ENCODE assay signal across 29 cellular contexts in the genomic region with DNA sequence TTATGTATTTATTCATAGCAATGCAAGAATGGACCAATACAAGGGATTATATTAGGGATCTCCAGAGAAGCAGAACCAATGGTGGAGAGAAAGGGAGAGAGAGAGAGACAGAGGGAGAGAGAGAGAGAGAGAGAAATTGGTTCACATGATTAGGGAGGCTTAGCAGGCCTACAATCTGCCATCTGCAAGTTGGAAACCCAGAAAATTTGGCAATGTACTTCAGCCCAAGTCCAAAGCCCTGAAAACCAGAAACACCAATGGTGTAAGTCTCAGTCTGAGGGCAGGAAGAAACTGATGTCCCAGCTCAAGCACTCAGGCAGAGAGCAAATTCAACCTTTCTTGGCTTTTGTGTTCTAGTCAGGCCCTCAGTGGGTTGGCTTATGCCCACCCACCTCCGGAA. TPM values are rescaled to one million over a fixed set of nuclear protein-coding genes. Genes with fewer than 3 reads are reported as not detected.
"Had no signal": no experiment of that assay in that cellular context is flagged by ENCODE, and none has a peak within 500 bp of the region (broad histone marks: within the 10 kb centered on the region; RNA-seq: fewer than 3 reads in every experiment).

No MANE protein-coding gene starts in this region.

- H3K4me1 Mint-ChIP-seq: naive thymus-derived CD8-positive, alpha-beta T cell; nephron progenitor cell; neural crest cell; stimulated activated memory B cell treated with anti-CD40 and anti-IgM and Interleukin-4, amounts not matched to agents 10 μg/mL and 1 μg/mL and 100 μg/mL, for 72 hours had no signal

- H3K36me3 ChIP-seq: neutrophil, pancreas, spleen, stomach, thoracic aorta, thyroid gland, tibial nerve, upper lobe of left lung, vagina had no signal

- ATAC-seq: naive thymus-derived CD8-positive, alpha-beta T cell; natural killer cell treated with Interleukin-12 subunit alpha and Interleukin-12 subunit beta and Interleukin-15 and Interleukin-18, amount 100 ng/mL, for 72 hours; pancreas; psoas muscle; right cardiac atrium; sciatic nerve; stimulated activated memory B cell treated with anti-CD40 and anti-IgM and Interleukin-4, amounts not matched to agents 10 μg/mL and 1 μg/mL and 100 μg/mL, for 72 hours had no signal

- H3K27me3 ChIP-seq: neutrophil, stomach, thyroid gland, tibial nerve, upper lobe of left lung, vagina had no signal

- H3K27ac Mint-ChIP-seq: naive thymus-derived CD8-positive, alpha-beta T cell; natural killer cell treated with Interleukin-12 subunit alpha and Interleukin-12 subunit beta and Interleukin-15 and Interleukin-18, amount 100 ng/mL, for 72 hours; nephron progenitor cell; stimulated activated memory B cell treated with anti-CD40 and anti-IgM and Interleukin-4, amounts not matched to agents 10 μg/mL and 1 μg/mL and 100 μg/mL, for 72 hours; stimulated activated naive CD8-positive, alpha-beta T cell treated with anti-CD3 and anti-CD28 coated beads, Interleukin-15, Interleukin-2, amounts not matched to agents 100 ng/mL and 50 ng/mL, for 24 hours had no signal

- H3K27ac ChIP-seq: neutrophil, pancreas, psoas muscle, skin epidermis, spleen, stomach, thoracic aorta, thyroid gland, tibial nerve, upper lobe of left lung, vagina had no signal

- H3K4me3 Mint-ChIP-seq: naive thymus-derived CD8-positive, alpha-beta T cell; natural killer cell treated with Interleukin-12 subunit alpha and Interleukin-12 subunit beta and Interleukin-15 and Interleukin-18, amount 100 ng/mL, for 72 hours; nephron progenitor cell; neural crest cell; stimulated activated memory B cell treated with anti-CD40 and anti-IgM and Interleukin-4, amounts not matched to agents 10 μg/mL and 1 μg/mL and 100 μg/mL, for 72 hours; stimulated activated naive CD8-positive, alpha-beta T cell treated with anti-CD3 and anti-CD28 coated beads, Interleukin-15, Interleukin-2, amounts not matched to agents 100 ng/mL and 50 ng/mL, for 24 hours had no signal

- H3K4me1 ChIP-seq: pancreas, psoas muscle, spleen, stomach, thyroid gland, tibial nerve, upper lobe of left lung, vagina had no signal

- H3K36me3 Mint-ChIP-seq: naive thymus-derived CD8-positive, alpha-beta T cell; stimulated activated memory B cell treated with anti-CD40 and anti-IgM and Interleukin-4, amounts not matched to agents 10 μg/mL and 1 μg/mL and 100 μg/mL, for 72 hours had no signal

- H3K9me3 ChIP-seq: neutrophil, pancreas, psoas muscle, thoracic aorta, thyroid gland, vagina had no signal

- H3K4me3 ChIP-seq: pancreas, psoas muscle, skin epidermis, smooth muscle cell, spleen, stomach, thoracic aorta, thyroid gland, tibial nerve, upper lobe of left lung, vagina had no signal

- H3K9me3 Mint-ChIP-seq: natural killer cell treated with Interleukin-12 subunit alpha and Interleukin-12 subunit beta and Interleukin-15 and Interleukin-18, amount 100 ng/mL, for 72 hours; neural crest cell; stimulated activated naive CD8-positive, alpha-beta T cell treated with anti-CD3 and anti-CD28 coated beads, Interleukin-15, Interleukin-2, amounts not matched to agents 100 ng/mL and 50 ng/mL, for 24 hours had no signal

- DNase-seq: naive thymus-derived CD8-positive, alpha-beta T cell; nephron progenitor cell; nucleus accumbens; pancreas; psoas muscle; right cardiac atrium; spleen; stimulated activated CD4-positive, alpha-beta T cell treated with anti-CD3 and anti-CD28 coated beads, Interleukin-12 subunit alpha, Interleukin-12 subunit beta, amount 100 ng/mL, for 4 hours; stimulated activated CD4-positive, alpha-beta T cell treated with anti-CD3 and anti-CD28 coated beads, Interleukin-1b, Interleukin-23, amount 100 ng/mL, for 48 hours; stimulated activated CD4-positive, alpha-beta T cell treated with anti-CD3 and anti-CD28 coated beads, Interleukin-4, amount 100 ng/mL, for 1 hour; stimulated activated CD4-positive, alpha-beta T cell treated with anti-CD3 and anti-CD28 coated beads, Interleukin-4, amount 100 ng/mL, for 4 hours; stimulated activated CD8-positive, alpha-beta memory T cell treated with anti-CD3 and anti-CD28 coated beads, Interleukin-4, amount 100 ng/mL, for 48 hours; stimulated activated naive CD4-positive, alpha-beta T cell treated with Interleukin-2 at 50 U/mL for 16 hours; stomach; thyroid gland; trophoblast cell; upper lobe of left lung had no signal

RNA-seq across cellular contexts. Expression of gene CMKLR1, which starts 48.7 kb away (rescaled TPM):
- total RNA-seq: renal cortical epithelial cell had no signal
